ENCODE assay signal across 9 cellular contexts in the genomic region with DNA sequence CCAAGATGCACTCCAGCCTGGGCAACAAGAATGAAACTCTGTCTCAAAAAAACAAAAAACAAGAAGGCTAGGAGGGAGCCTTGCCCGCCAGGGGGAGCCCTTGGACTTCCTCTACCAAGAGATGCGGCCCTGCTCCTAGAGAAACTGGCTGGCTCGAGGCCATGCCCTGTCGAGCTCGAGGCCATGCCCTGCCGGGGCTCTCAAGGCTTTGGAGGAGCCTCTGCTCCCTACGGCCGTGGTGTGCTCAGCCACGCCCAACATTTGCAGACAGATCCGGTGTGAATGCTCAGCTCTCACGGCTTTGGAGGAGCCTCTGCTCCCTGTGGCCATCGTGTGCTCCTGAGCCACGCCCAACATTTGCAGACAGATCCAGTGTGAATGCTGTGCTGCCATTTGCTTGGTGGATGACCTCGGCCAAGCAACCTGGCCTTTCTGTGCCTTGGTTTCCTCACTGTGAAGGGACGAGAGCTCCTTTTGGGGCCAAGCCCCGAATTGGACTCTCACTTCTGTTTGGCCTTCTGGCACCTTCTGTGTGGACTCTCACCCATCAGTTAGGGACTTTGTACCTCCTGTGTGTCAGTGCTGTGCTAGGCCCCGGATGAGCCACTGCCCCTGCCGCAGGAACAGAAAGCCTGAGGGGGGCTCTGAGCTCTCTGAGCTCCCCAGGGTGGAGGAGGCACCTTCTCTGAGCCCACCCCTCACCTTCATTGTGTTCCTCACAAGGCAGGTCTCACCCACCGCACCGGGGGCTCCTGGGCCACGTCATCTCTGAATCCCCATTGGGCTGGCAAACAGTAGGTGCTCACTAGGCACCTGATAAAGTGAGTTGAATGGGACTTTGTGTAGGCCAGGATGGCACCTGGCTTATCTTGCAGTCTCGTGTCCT. TPM values are rescaled to one million over a fixed set of nuclear protein-coding genes. Genes with fewer than 3 reads are reported as not detected.
DNase-seq lines count a peak whose midpoint lies in the region; ATAC-seq and TF ChIP-seq lines count a peak whose summit lies in the region.
"Had no signal": no experiment of that assay in that cellular context is flagged by ENCODE, and none has a peak within 500 bp of the region (broad histone marks: within the 10 kb centered on the region; RNA-seq: fewer than 3 reads in every experiment).

No MANE protein-coding gene starts in this region.

- H3K4me2 ChIP-seq in osteoblast (ENCODE audit: insufficient read depth, low read length), result peak overlapping the region; percentile 75

- no peak for TF ChIP-seq EP300 in suprapubic skin (IDR thresholded peaks at IDR 0.05)

- H3K27me3 ChIP-seq in osteoblast (ENCODE audit: insufficient read depth, low read length) (no peaks in the 10 kb centered on the region), suprapubic skin (no peaks in the 10 kb centered on the region)

- 38% methylated on average over 13 of the region's 22 CpGs for WGBS in suprapubic skin

- peaks cover 14% of the 10 kb centered on the region for H4K20me1 ChIP-seq in osteoblast (ENCODE audit: insufficient read depth, low read length)

- ATAC-seq in HG02870 (IDR thresholded peaks at IDR 0.05; ENCODE audit: unreplicated experiment), result no peak

- peak overlapping the region; percentile 81 for H2AFZ ChIP-seq in osteoblast (ENCODE audit: low read length)

- TF ChIP-seq POLR2A in NB4 (IDR thresholded peaks at IDR 0.05; ENCODE audit: extremely low read depth, insufficient read length) (no peak), suprapubic skin (IDR thresholded peaks at IDR 0.05) (no peak)

- no peak overlapping the region for H3K9ac ChIP-seq in SK-N-MC (ENCODE audit: insufficient read length)

- TF ChIP-seq CTCF in NB4 (IDR thresholded peaks at IDR 0.05; ENCODE audit: low read depth, low read length) (peak; percentile 75), osteoblast (IDR thresholded peaks at IDR 0.05; ENCODE audit: extremely low read depth, low read depth, low read length) (peak; percentile 83), suprapubic skin (IDR thresholded peaks at IDR 0.05) (peak; percentile 86 to 87)

- H3K9me3 ChIP-seq in SK-N-MC (ENCODE audit: low read depth, low read length) (no peaks in the 10 kb centered on the region), osteoblast (ENCODE audit: low read depth, low read length) (no peaks in the 10 kb centered on the region), suprapubic skin (no peaks in the 10 kb centered on the region)

- no peaks in the 10 kb centered on the region for H3K79me2 ChIP-seq in osteoblast (ENCODE audit: insufficient read depth, low read length)

- DNase-seq in GDM1 (lab: John Stamatoyannopoulos, UW), result peak; percentile 81
- peak; percentile 93 for DNase-seq in NB4 (ENCODE audit: low read depth)
- peak; percentile 84 for DNase-seq in SK-N-MC (ENCODE audit: low read depth, low spot score)
- DNase-seq in activated naive CD4-positive, alpha-beta T cell treated with Interleukin-2 at 50 U/mL for 16 hours, result peak; percentile 92
- peak; percentile 79 for DNase-seq in germinal center (ENCODE audit: low spot score)
- DNase-seq in osteoblast (ENCODE audit: insufficient read length, low spot score, missing footprints), result peak; percentile 97
- DNase-seq in suprapubic skin (ENCODE audit: low spot score in 2 of 2), result peak; percentile 97 to 98

- peaks cover 12% of the 10 kb centered on the region; the same call in 1 of the 2 replicates for H3K36me3 ChIP-seq in SK-N-MC (ENCODE audit: insufficient read depth, low read length)
- H3K36me3 ChIP-seq in osteoblast (ENCODE audit: insufficient read depth, low read length), result peaks cover 25% of the 10 kb centered on the region
- H3K36me3 ChIP-seq in suprapubic skin, result peaks cover 21% of the 10 kb centered on the region

- H3K27ac ChIP-seq in SK-N-MC (no peak overlapping the region), osteoblast (ENCODE audit: low read depth, low read length) (no peak overlapping the region), suprapubic skin (no peak overlapping the region)

- H3K4me1 ChIP-seq in osteoblast (ENCODE audit: insufficient read depth, low read length) (peaks cover 19% of the 10 kb centered on the region), suprapubic skin (peaks cover 6% of the 10 kb centered on the region)

- H3K4me3 ChIP-seq in NB4 (ENCODE audit: low read depth, low read length) (no peak overlapping the region), SK-N-MC (peak overlapping the region; percentile 54), osteoblast (ENCODE audit: insufficient read depth, low read length) (peak overlapping the region; percentile 38), suprapubic skin (peak overlapping the region; percentile 15)
- H3K4me3 ChIP-seq: skin epidermis had no signal

RNA-seq across cellular contexts. Expression of a gene that starts 14.1 kb away (rescaled TPM):
- total RNA-seq in osteoblast, result 37.7 and 40.5 TPM in 2 replicates
- total RNA-seq in suprapubic skin, result 10 to 100 TPM in 3 of 4 donors, 1 to 10 TPM in 1; 7.2 to 24.8 (median 16.7) TPM

RNA-seq across cellular contexts. Expression of a gene that starts 44.6 kb away (rescaled TPM):
- total RNA-seq in osteoblast, result 27.1 and 29.8 TPM in 2 replicates
- 10 to 100 TPM; 27.2 to 40.5 (median 33.3) TPM for total RNA-seq in suprapubic skin

RNA-seq across cellular contexts. Expression of a gene that starts 54.7 kb away (rescaled TPM):
- total RNA-seq in osteoblast, result 16.3 and 18.6 TPM in 2 replicates
- total RNA-seq in suprapubic skin, result 10 to 100 TPM; 27.3 to 60.1 (median 35.0) TPM
